1 cellular context compared by ENCODE assay signal in genomic region chr1:65419681-65420589, GRCh38.
TF ChIP-seq lines count a peak whose summit lies in the region.

No MANE protein-coding gene starts in this region.

TF ChIP-seq in GM12878, 131 proteins besides CTCF, POLR2A, EP300 and RAD21 (continued from another document):
- TF ChIP-seq RELB (IDR thresholded peaks at IDR 0.05; ENCODE audit: low read depth) (peak; percentile 74), ZNF622 (IDR thresholded peaks at IDR 0.05) (no peak), SIX5 (IDR thresholded peaks at IDR 0.05; ENCODE audit: low read depth, low read length, severe bottlenecking) (no peak), CHD4 (IDR thresholded peaks at IDR 0.05) (no peak), E4F1 (IDR thresholded peaks at IDR 0.05; ENCODE audit: borderline replicate concordance, partially characterized antibody) (no peak), PML (IDR thresholded peaks at IDR 0.05; ENCODE audit: low read length) (no peak), JUND (IDR thresholded peaks at IDR 0.05; ENCODE audit: low read depth, low read length) (no peak), ZBTB33 (IDR thresholded peaks at IDR 0.05) (no peak), NBN (IDR thresholded peaks at IDR 0.05) (peak; percentile 86), ZBED1 (IDR thresholded peaks at IDR 0.05; ENCODE audit: borderline replicate concordance) (no peak), ZNF24 (IDR thresholded peaks at IDR 0.05) (no peak), NFXL1 (IDR thresholded peaks at IDR 0.05; ENCODE audit: borderline replicate concordance) (no peak), ZBTB11 (CRISPR knock-in tag; IDR thresholded peaks at IDR 0.05) (no peak), SREBF1 (IDR thresholded peaks at IDR 0.05; ENCODE audit: low read length) (no peak), RCOR1 (conservative IDR thresholded peaks at IDR 0.05; ENCODE audit: low read depth, low read length) (no peak), PRDM15 (CRISPR knock-in tag; IDR thresholded peaks at IDR 0.05) (no peak), MYB (IDR thresholded peaks at IDR 0.05; ENCODE audit: borderline replicate concordance, low read depth, low read length) (no peak), TAF1 (IDR thresholded peaks at IDR 0.05; ENCODE audit: borderline replicate concordance, low read depth, low read length) (no peak), SIN3A (IDR thresholded peaks at IDR 0.05; ENCODE audit: low read depth, low read length) (no peak), MLLT1 (IDR thresholded peaks at IDR 0.05) (0 out of 2 replicates have a peak, but pooled peaks have one; percentile 32), KAT2A (conservative IDR thresholded peaks at IDR 0.05; ENCODE audit: control insufficient read depth, low read depth, low read length) (no peak), EGR1 (IDR thresholded peaks at IDR 0.05; ENCODE audit: borderline replicate concordance in 1 of 2, low read depth in 2 of 2, low read length in 2 of 2) (peak in 1 of 2 experiments; percentile 72; a peak in 2 of 3 replicates)
